11 cellular contexts compared by ENCODE assay signal in genomic region chr15:91268510-91268909, GRCh38.
DNase-seq lines count a peak whose midpoint lies in the region; ATAC-seq and TF ChIP-seq lines count a peak whose summit lies in the region.
"Had no signal": no experiment of that assay in that cellular context is flagged by ENCODE, and none has a peak within 500 bp of the region (broad histone marks: within the 10 kb centered on the region; RNA-seq: fewer than 3 reads in every experiment).

No MANE protein-coding gene starts in this region.

- peaks cover 2% of the 10 kb centered on the region for H3K27me3 Mint-ChIP-seq in endothelial cell (ENCODE audit: unreplicated experiment)

- H3K36me3 Mint-ChIP-seq in endothelial cell (ENCODE audit: low read depth, unreplicated experiment): no peaks in the 10 kb centered on the region

- peak; percentile 14 for DNase-seq in A172 (ENCODE audit: low spot score)
- no peak for DNase-seq in GM06990 (ENCODE audit: extremely low read depth, insufficient read length)
- DNase-seq in endothelial cell (ENCODE audit: low spot score): peak; percentile 17
- no peak for DNase-seq in NCI-H146 treated with DMSO at 0.1 percent for 48 hours (lab: John Stamatoyannopoulos, UW; ENCODE audit: unreplicated experiment)
- no peak for DNase-seq in NCI-H446 treated with DMSO at 0.1 percent for 48 hours (lab: John Stamatoyannopoulos, UW)
- no peak for DNase-seq in amygdala (lab: John Stamatoyannopoulos, UW)
- DNase-seq: activated gamma-delta T cell, mesenchymal stem cell, NCI-H187 had no signal

- no peak overlapping the region for H3K9ac ChIP-seq in OCI-LY1 (ENCODE audit: low read length)

- H3K27ac ChIP-seq in OCI-LY1 (ENCODE audit: low read depth, low read length, poor library complexity, severe bottlenecking): no peak overlapping the region

- H3K4me2 ChIP-seq in OCI-LY1 (ENCODE audit: low read length): no peak overlapping the region

- no peaks in the 10 kb centered on the region for H3K4me1 Mint-ChIP-seq in endothelial cell (ENCODE audit: unreplicated experiment)

- no peaks in the 10 kb centered on the region for H3K9me2 ChIP-seq in OCI-LY1 (ENCODE audit: low read depth, low read length)

- no peaks in the 10 kb centered on the region for H3K79me2 ChIP-seq in OCI-LY1 (ENCODE audit: insufficient read depth, low read length)

- no peaks in the 10 kb centered on the region for H4K20me1 ChIP-seq in OCI-LY1 (ENCODE audit: insufficient read depth, low read length)

- no peaks in the 10 kb centered on the region for H3K36me3 ChIP-seq in GM06990 (ENCODE audit: control insufficient read depth, insufficient read depth, low read length)
- no peaks in the 10 kb centered on the region for H3K36me3 ChIP-seq in OCI-LY1 (ENCODE audit: insufficient read depth, low read length)

- no peak overlapping the region for H2AFZ ChIP-seq in OCI-LY1 (ENCODE audit: low read length)

- H3K27ac Mint-ChIP-seq in endothelial cell (ENCODE audit: unreplicated experiment): no peak overlapping the region

- H3K9me3 ChIP-seq in OCI-LY1 (ENCODE audit: low read length): no peaks in the 10 kb centered on the region

- no peak for ATAC-seq in HG03469 (IDR thresholded peaks at IDR 0.05; ENCODE audit: unreplicated experiment)

- no peaks in the 10 kb centered on the region for H3F3A ChIP-seq in OCI-LY1 (ENCODE audit: insufficient read depth, low read length)

- H3K27me3 ChIP-seq in GM06990 (replicated peaks; ENCODE audit: control insufficient read depth, insufficient read depth, low read length) (no peaks in the 10 kb centered on the region), OCI-LY1 (ENCODE audit: insufficient read depth, low read length) (no peaks in the 10 kb centered on the region; the same call in 1 of the 2 replicates)

- H3K4me3 ChIP-seq in GM06990 (replicated peaks; ENCODE audit: low read depth, low read length) (no peak overlapping the region), OCI-LY1 (ENCODE audit: low read depth, low read length, poor library complexity, severe bottlenecking) (no peak overlapping the region)

- no peaks in the 10 kb centered on the region for H3K4me1 ChIP-seq in OCI-LY1 (ENCODE audit: insufficient read depth, low read length, severe bottlenecking)

- TF ChIP-seq CTCF in GM06990 (IDR thresholded peaks at IDR 0.05; ENCODE audit: insufficient read depth, low read length, poor library complexity, severe bottlenecking) (peak; percentile 37), OCI-LY1 (IDR thresholded peaks at IDR 0.05; ENCODE audit: low read length) (peak; percentile 49), endothelial cell (IDR thresholded peaks at IDR 0.05; ENCODE audit: unreplicated experiment) (peak; percentile 33)

- no peak overlapping the region for H3K4me3 Mint-ChIP-seq in endothelial cell (ENCODE audit: unreplicated experiment)

- H3K9me3 Mint-ChIP-seq in endothelial cell (ENCODE audit: unreplicated experiment): no peaks in the 10 kb centered on the region

Comparison
In these comparisons a context has a peak if more than half of its experiments do, and no peak if none do; other contexts are left out.
1. DNase-seq: peak in A172 (single experiment) and endothelial cell (single experiment); none in GM06990 (single experiment), NCI-H146 treated with DMSO at 0.1 percent for 48 hours (single experiment), NCI-H446 treated with DMSO at 0.1 percent for 48 hours (single experiment) and amygdala (0 of 56).
2. Peak in every context shown above with its lines, with median percentiles within 50 percentile points of each other: CTCF ChIP-seq.